ENCODE assay signal across 1 cellular context in the genomic region with DNA sequence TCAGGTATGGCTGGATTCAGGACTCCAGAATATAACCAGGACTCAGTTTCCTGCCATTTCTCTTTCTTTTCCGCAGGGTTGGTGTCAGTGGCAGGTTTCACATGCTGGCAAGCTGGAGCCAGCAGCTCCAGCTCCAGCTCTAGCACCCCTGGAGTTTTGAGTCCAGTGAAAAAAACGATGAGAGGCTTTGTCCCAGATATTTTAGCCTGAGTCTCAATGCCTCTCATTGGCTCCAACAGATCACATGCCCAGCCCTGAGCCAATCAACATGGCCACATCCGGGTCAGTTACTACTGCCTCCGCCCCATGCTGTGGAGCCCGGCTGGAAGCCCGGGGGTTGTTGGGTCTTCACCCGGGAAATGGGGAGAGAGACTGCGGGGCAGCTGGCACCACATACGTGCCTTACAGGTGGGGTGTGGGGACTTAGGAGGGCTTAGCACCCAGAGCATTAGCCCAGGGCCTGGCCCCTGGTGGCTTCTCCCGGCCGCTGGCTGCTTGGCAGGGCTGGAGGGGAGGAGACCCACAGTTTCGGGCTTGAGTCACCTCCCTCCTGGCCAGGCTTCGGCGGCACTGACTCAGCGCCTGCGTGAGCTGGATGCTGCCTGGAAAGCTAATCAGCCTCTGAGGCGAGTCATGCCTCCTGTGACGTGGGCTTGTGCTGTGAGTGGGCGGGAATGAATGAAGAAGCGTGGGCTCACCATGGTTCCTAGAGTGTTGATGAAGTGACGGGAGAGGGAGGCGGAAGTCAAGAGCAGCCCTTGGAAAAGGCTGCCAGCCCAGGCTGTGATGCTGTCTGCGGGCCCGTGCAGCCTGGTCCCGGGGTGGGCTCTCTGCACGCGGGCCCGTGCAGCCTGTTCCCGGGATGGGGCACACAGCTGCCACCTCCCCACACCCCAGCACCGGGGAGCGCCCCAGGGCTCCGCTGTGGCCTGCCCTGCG.
TF ChIP-seq lines count a peak whose summit lies in the region.

No MANE protein-coding gene starts in this region.

TF ChIP-seq in H1, 55 proteins besides CTCF, POLR2A, EP300 and RAD21:
- TF ChIP-seq BACH1 (IDR thresholded peaks at IDR 0.05; ENCODE audit: low read length) (peak; percentile 76), RNF2 (IDR thresholded peaks at IDR 0.05; ENCODE audit: borderline replicate concordance, low read depth, low read length, missing control alignments, poor library complexity, severe bottlenecking) (no peak), CTBP2 (IDR thresholded peaks at IDR 0.05; ENCODE audit: borderline replicate concordance, insufficient read depth, insufficient read length, low read length) (no peak), FOSL1 (IDR thresholded peaks at IDR 0.05; ENCODE audit: insufficient read depth, low read depth, low read length) (no peak), KDM4A (IDR thresholded peaks at IDR 0.05; ENCODE audit: low read depth, low read length, severe bottlenecking) (no peak), BRCA1 (IDR thresholded peaks at IDR 0.05; ENCODE audit: low read depth, low read length) (no peak), POLR2AphosphoS5 (IDR thresholded peaks at IDR 0.05; ENCODE audit: low read depth, low read length) (no peak), TAF7 (optimal IDR thresholded peaks at IDR 0.05; ENCODE audit: borderline replicate concordance, low read depth, low read length) (no peak), YY1 (IDR thresholded peaks at IDR 0.05; ENCODE audit: low read depth, low read length) (no peak), TBP (IDR thresholded peaks at IDR 0.05; ENCODE audit: low read depth, low read length) (no peak), PHF8 (conservative IDR thresholded peaks at IDR 0.05; ENCODE audit: low read depth, low read length) (no peak), ZNF274 (IDR thresholded peaks at IDR 0.05; ENCODE audit: borderline replicate concordance, extremely low read depth, low read length) (no peak), EGR1 (IDR thresholded peaks at IDR 0.05; ENCODE audit: borderline replicate concordance, low read depth, low read length) (peak; percentile 70; the same call in 1 of the 2 replicates), CREB1 (IDR thresholded peaks at IDR 0.05) (no peak), BCL11A (IDR thresholded peaks at IDR 0.05; ENCODE audit: low read depth in 2 of 2, low read length in 2 of 2) (no peak), SRF (IDR thresholded peaks at IDR 0.05; ENCODE audit: low read depth, low read length) (no peak), SIRT6 (IDR thresholded peaks at IDR 0.05; ENCODE audit: low read length) (no peak), SIN3A (conservative IDR thresholded peaks at IDR 0.05 in 1 of 2, IDR thresholded peaks at IDR 0.05 in 1 of 2; ENCODE audit: low read depth in 1 of 2, low read length in 2 of 2) (no peak), CEBPB (IDR thresholded peaks at IDR 0.05; ENCODE audit: low read depth, low read length) (no peak), KDM1A (IDR thresholded peaks at IDR 0.05; ENCODE audit: borderline replicate concordance, low read length) (no peak), POU5F1 (IDR thresholded peaks at IDR 0.05; ENCODE audit: low read depth, low read length) (no peak), NRF1 (IDR thresholded peaks at IDR 0.05; ENCODE audit: low read depth, low read length) (no peak), TCF12 (IDR thresholded peaks at IDR 0.05; ENCODE audit: low read depth, low read length) (no peak), HDAC6 (IDR thresholded peaks at IDR 0.05; ENCODE audit: low read depth, low read length) (no peak), SAP30 (IDR thresholded peaks at IDR 0.05; ENCODE audit: insufficient read depth, insufficient replicate concordance, low read length) (no peak), RFX5 (IDR thresholded peaks at IDR 0.05; ENCODE audit: borderline replicate concordance, low read depth, low read length) (no peak), ASH2L (IDR thresholded peaks at IDR 0.05; ENCODE audit: low read length) (peak; percentile 38), SP1 (IDR thresholded peaks at IDR 0.05; ENCODE audit: low read depth, low read length) (0 out of 2 replicates have a peak, but pooled peaks have one; percentile 38), GTF2F1 (IDR thresholded peaks at IDR 0.05; ENCODE audit: borderline replicate concordance, low read depth, low read length) (no peak), RBBP5 (IDR thresholded peaks at IDR 0.05; ENCODE audit: borderline replicate concordance, low read depth, low read length) (no peak), SUZ12 (IDR thresholded peaks at IDR 0.05; ENCODE audit: low read length) (no peak), TEAD4 (IDR thresholded peaks at IDR 0.05; ENCODE audit: low read depth, low read length) (no peak), NANOG (IDR thresholded peaks at IDR 0.05; ENCODE audit: insufficient read depth, low read depth, low read length, poor library complexity, severe bottlenecking) (no peak), EZH2 (IDR thresholded peaks at IDR 0.05; ENCODE audit: low read depth, low read length, severe bottlenecking) (no peak), JUND (IDR thresholded peaks at IDR 0.05; ENCODE audit: low read length) (peak; percentile 23; the same call in 1 of the 2 replicates), CHD2 (IDR thresholded peaks at IDR 0.05; ENCODE audit: low read length) (no peak), MAFK (IDR thresholded peaks at IDR 0.05; ENCODE audit: low read depth, low read length) (peak; percentile 64; the same call in 1 of the 2 replicates), RXRA (IDR thresholded peaks at IDR 0.05; ENCODE audit: insufficient read depth, low read depth, low read length) (no peak), CBX5 (IDR thresholded peaks at IDR 0.05; ENCODE audit: low read depth, low read length) (no peak), SP4 (IDR thresholded peaks at IDR 0.05; ENCODE audit: low read length) (no peak), CHD1 (IDR thresholded peaks at IDR 0.05; ENCODE audit: low read depth, low read length) (no peak), JUN (IDR thresholded peaks at IDR 0.05; ENCODE audit: low read depth, low read length) (no peak), SIX5 (IDR thresholded peaks at IDR 0.05; ENCODE audit: low read depth, low read length) (no peak), SP2 (IDR thresholded peaks at IDR 0.05; ENCODE audit: low read length) (no peak), TAF1 (IDR thresholded peaks at IDR 0.05; ENCODE audit: low read depth, low read length) (no peak), GABPA (IDR thresholded peaks at IDR 0.05; ENCODE audit: borderline replicate concordance, insufficient read depth, low read length) (no peak), HDAC2 (IDR thresholded peaks at IDR 0.05; ENCODE audit: borderline replicate concordance in 1 of 2, low read depth in 2 of 2, low read length in 2 of 2) (no peak), CBX8 (IDR thresholded peaks at IDR 0.05; ENCODE audit: borderline replicate concordance, low read depth, low read length) (no peak), KDM5A (IDR thresholded peaks at IDR 0.05; ENCODE audit: low read length) (no peak)
- TF ChIP-seq, protein P1, sequence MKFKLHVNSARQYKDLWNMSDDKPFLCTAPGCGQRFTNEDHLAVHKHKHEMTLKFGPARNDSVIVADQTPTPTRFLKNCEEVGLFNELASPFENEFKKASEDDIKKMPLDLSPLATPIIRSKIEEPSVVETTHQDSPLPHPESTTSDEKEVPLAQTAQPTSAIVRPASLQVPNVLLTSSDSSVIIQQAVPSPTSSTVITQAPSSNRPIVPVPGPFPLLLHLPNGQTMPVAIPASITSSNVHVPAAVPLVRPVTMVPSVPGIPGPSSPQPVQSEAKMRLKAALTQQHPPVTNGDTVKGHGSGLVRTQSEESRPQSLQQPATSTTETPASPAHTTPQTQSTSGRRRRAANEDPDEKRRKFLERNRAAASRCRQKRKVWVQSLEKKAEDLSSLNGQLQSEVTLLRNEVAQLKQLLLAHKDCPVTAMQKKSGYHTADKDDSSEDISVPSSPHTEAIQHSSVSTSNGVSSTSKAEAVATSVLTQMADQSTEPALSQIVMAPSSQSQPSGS (IDR thresholded peaks at IDR 0.05; ENCODE audit: low read length), result no peak
- TF ChIP-seq, protein P2, sequence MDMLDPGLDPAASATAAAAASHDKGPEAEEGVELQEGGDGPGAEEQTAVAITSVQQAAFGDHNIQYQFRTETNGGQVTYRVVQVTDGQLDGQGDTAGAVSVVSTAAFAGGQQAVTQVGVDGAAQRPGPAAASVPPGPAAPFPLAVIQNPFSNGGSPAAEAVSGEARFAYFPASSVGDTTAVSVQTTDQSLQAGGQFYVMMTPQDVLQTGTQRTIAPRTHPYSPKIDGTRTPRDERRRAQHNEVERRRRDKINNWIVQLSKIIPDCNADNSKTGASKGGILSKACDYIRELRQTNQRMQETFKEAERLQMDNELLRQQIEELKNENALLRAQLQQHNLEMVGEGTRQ (IDR thresholded peaks at IDR 0.05; ENCODE audit: low read length), result peak; percentile 88
- TF ChIP-seq, protein P3, sequence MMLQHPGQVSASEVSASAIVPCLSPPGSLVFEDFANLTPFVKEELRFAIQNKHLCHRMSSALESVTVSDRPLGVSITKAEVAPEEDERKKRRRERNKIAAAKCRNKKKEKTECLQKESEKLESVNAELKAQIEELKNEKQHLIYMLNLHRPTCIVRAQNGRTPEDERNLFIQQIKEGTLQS (IDR thresholded peaks at IDR 0.05; ENCODE audit: insufficient read depth, low read depth, low read length), result peak; percentile 56; the same call in 1 of the 2 replicates
- TF ChIP-seq, protein P4, sequence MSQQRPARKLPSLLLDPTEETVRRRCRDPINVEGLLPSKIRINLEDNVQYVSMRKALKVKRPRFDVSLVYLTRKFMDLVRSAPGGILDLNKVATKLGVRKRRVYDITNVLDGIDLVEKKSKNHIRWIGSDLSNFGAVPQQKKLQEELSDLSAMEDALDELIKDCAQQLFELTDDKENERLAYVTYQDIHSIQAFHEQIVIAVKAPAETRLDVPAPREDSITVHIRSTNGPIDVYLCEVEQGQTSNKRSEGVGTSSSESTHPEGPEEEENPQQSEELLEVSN (IDR thresholded peaks at IDR 0.05), result peak; percentile 70
- TF ChIP-seq, protein P5, sequence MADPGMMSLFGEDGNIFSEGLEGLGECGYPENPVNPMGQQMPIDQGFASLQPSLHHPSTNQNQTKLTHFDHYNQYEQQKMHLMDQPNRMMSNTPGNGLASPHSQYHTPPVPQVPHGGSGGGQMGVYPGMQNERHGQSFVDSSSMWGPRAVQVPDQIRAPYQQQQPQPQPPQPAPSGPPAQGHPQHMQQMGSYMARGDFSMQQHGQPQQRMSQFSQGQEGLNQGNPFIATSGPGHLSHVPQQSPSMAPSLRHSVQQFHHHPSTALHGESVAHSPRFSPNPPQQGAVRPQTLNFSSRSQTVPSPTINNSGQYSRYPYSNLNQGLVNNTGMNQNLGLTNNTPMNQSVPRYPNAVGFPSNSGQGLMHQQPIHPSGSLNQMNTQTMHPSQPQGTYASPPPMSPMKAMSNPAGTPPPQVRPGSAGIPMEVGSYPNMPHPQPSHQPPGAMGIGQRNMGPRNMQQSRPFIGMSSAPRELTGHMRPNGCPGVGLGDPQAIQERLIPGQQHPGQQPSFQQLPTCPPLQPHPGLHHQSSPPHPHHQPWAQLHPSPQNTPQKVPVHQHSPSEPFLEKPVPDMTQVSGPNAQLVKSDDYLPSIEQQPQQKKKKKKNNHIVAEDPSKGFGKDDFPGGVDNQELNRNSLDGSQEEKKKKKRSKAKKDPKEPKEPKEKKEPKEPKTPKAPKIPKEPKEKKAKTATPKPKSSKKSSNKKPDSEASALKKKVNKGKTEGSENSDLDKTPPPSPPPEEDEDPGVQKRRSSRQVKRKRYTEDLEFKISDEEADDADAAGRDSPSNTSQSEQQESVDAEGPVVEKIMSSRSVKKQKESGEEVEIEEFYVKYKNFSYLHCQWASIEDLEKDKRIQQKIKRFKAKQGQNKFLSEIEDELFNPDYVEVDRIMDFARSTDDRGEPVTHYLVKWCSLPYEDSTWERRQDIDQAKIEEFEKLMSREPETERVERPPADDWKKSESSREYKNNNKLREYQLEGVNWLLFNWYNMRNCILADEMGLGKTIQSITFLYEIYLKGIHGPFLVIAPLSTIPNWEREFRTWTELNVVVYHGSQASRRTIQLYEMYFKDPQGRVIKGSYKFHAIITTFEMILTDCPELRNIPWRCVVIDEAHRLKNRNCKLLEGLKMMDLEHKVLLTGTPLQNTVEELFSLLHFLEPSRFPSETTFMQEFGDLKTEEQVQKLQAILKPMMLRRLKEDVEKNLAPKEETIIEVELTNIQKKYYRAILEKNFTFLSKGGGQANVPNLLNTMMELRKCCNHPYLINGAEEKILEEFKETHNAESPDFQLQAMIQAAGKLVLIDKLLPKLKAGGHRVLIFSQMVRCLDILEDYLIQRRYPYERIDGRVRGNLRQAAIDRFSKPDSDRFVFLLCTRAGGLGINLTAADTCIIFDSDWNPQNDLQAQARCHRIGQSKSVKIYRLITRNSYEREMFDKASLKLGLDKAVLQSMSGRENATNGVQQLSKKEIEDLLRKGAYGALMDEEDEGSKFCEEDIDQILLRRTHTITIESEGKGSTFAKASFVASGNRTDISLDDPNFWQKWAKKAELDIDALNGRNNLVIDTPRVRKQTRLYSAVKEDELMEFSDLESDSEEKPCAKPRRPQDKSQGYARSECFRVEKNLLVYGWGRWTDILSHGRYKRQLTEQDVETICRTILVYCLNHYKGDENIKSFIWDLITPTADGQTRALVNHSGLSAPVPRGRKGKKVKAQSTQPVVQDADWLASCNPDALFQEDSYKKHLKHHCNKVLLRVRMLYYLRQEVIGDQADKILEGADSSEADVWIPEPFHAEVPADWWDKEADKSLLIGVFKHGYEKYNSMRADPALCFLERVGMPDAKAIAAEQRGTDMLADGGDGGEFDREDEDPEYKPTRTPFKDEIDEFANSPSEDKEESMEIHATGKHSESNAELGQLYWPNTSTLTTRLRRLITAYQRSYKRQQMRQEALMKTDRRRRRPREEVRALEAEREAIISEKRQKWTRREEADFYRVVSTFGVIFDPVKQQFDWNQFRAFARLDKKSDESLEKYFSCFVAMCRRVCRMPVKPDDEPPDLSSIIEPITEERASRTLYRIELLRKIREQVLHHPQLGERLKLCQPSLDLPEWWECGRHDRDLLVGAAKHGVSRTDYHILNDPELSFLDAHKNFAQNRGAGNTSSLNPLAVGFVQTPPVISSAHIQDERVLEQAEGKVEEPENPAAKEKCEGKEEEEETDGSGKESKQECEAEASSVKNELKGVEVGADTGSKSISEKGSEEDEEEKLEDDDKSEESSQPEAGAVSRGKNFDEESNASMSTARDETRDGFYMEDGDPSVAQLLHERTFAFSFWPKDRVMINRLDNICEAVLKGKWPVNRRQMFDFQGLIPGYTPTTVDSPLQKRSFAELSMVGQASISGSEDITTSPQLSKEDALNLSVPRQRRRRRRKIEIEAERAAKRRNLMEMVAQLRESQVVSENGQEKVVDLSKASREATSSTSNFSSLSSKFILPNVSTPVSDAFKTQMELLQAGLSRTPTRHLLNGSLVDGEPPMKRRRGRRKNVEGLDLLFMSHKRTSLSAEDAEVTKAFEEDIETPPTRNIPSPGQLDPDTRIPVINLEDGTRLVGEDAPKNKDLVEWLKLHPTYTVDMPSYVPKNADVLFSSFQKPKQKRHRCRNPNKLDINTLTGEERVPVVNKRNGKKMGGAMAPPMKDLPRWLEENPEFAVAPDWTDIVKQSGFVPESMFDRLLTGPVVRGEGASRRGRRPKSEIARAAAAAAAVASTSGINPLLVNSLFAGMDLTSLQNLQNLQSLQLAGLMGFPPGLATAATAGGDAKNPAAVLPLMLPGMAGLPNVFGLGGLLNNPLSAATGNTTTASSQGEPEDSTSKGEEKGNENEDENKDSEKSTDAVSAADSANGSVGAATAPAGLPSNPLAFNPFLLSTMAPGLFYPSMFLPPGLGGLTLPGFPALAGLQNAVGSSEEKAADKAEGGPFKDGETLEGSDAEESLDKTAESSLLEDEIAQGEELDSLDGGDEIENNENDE (IDR thresholded peaks at IDR 0.05; ENCODE audit: insufficient replicate concordance, low read length), result no peak
- TF ChIP-seq, protein P6, sequence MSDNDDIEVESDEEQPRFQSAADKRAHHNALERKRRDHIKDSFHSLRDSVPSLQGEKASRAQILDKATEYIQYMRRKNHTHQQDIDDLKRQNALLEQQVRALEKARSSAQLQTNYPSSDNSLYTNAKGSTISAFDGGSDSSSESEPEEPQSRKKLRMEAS (IDR thresholded peaks at IDR 0.05), result no peak
TF ChIP-seq in H1: peak in this region for 9.
